In the genomic region with DNA sequence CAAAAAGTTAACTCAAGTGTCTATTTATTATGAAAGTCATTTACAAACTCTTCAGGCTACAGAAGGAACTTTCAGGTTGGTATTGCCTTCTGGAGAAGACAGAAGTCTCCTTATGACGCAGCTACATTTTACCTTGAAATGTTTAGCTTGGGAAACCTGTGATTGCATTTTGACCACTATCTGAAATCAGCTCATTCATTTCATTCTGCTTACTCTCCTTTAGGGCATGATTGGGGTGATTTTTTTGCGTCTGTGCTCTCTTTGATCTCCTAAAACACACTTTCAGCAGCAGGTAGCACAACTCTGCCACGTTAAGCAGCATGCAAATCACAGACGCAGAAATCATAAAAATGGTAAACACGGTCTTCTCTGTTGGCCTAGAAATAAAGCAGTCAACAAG, we compare ENCODE assay signal across 30 cellular contexts. TPM values are rescaled to one million over a fixed set of nuclear protein-coding genes. Genes with fewer than 3 reads are reported as not detected.
"Had no signal": no experiment of that assay in that cellular context is flagged by ENCODE, and none has a peak within 500 bp of the region (broad histone marks: within the 10 kb centered on the region; RNA-seq: fewer than 3 reads in every experiment).

No MANE protein-coding gene starts in this region.

- H3K4me1 Mint-ChIP-seq: nephron had no signal

- ATAC-seq: left colon; naive thymus-derived CD8-positive, alpha-beta T cell; right lobe of liver; stimulated activated memory B cell treated with anti-CD40 and anti-IgM and Interleukin-4, amounts not matched to agents 10 μg/mL and 1 μg/mL and 100 μg/mL, for 72 hours; stimulated activated naive CD8-positive, alpha-beta T cell treated with anti-CD3 and anti-CD28 coated beads, Interleukin-15, amount 100 ng/mL, for 72 hours had no signal

- DNase-seq: hypothalamus; immature natural killer cell; kidney; left colon; left lung; lower lobe of right lung; mammary epithelial cell; mesenchymal stem cell; naive thymus-derived CD8-positive, alpha-beta T cell; ovary; right lobe of liver; stimulated activated CD4-positive, alpha-beta T cell treated with anti-CD3 and anti-CD28 coated beads, Interleukin-1b, Interleukin-23, amount 100 ng/mL, for 48 hours; stimulated activated CD4-positive, alpha-beta T cell treated with anti-CD3 and anti-CD28 coated beads, Interleukin-2, amount 100 ng/mL, for 48 hours; stimulated activated CD4-positive, alpha-beta T cell treated with anti-CD3 and anti-CD28 coated beads, Interleukin-4, amount 100 ng/mL, for 4 hours; stimulated activated CD8-positive, alpha-beta memory T cell treated with anti-CD3 and anti-CD28 coated beads, Interleukin-4, amount 100 ng/mL, for 48 hours; stimulated activated naive CD4-positive, alpha-beta T cell treated with Interleukin-2 at 50 U/mL for 16 hours; stimulated activated naive CD8-positive, alpha-beta T cell treated with anti-CD3 and anti-CD28 coated beads, Interleukin-15, amount 100 ng/mL, for 72 hours; substantia nigra; uterus had no signal

- H3K4me3 Mint-ChIP-seq: immature natural killer cell; naive thymus-derived CD8-positive, alpha-beta T cell; nephron; neural crest cell; stimulated activated memory B cell treated with anti-CD40 and anti-IgM and Interleukin-4, amounts not matched to agents 10 μg/mL and 1 μg/mL and 100 μg/mL, for 72 hours; stimulated activated naive CD8-positive, alpha-beta T cell treated with anti-CD3 and anti-CD28 coated beads, Interleukin-15, amount 100 ng/mL, for 72 hours; type B pancreatic cell had no signal

- H3K27me3 ChIP-seq: ovary, right atrium auricular region, right lobe of liver, tibial nerve, uterus had no signal

- H3K9me3 Mint-ChIP-seq: naive thymus-derived CD8-positive, alpha-beta T cell; neural crest cell; stimulated activated naive CD8-positive, alpha-beta T cell treated with anti-CD3 and anti-CD28 coated beads, Interleukin-15, amount 100 ng/mL, for 72 hours; type B pancreatic cell had no signal

- H3K4me3 ChIP-seq: left lung, lower lobe of right lung, ovary, right atrium auricular region, right lobe of liver, smooth muscle cell, tibial nerve, uterus had no signal

- H3K27me3 Mint-ChIP-seq: stimulated activated naive CD8-positive, alpha-beta T cell treated with anti-CD3 and anti-CD28 coated beads, Interleukin-15, amount 100 ng/mL, for 72 hours had no signal

- H3K27ac Mint-ChIP-seq: immature natural killer cell; nephron; stimulated activated memory B cell treated with anti-CD40 and anti-IgM and Interleukin-4, amounts not matched to agents 10 μg/mL and 1 μg/mL and 100 μg/mL, for 72 hours; stimulated activated naive CD8-positive, alpha-beta T cell treated with anti-CD3 and anti-CD28 coated beads, Interleukin-15, amount 100 ng/mL, for 72 hours; type B pancreatic cell had no signal

- H3K36me3 Mint-ChIP-seq: immature natural killer cell; stimulated activated memory B cell treated with anti-CD40 and anti-IgM and Interleukin-4, amounts not matched to agents 10 μg/mL and 1 μg/mL and 100 μg/mL, for 72 hours had no signal

- H3K27ac ChIP-seq: left lung, lower lobe of right lung, ovary, right atrium auricular region, right lobe of liver, tibial nerve, uterus had no signal

RNA-seq across cellular contexts. Expression of gene GJB6, which starts 9.6 kb away (rescaled TPM):
- total RNA-seq: kidney, left colon, lower lobe of right lung, neural crest cell, omental fat pad, ovary, pulmonary artery endothelial cell, renal cortical epithelial cell, right atrium auricular region, right lobe of liver, skeletal muscle tissue, tibial nerve had no signal

RNA-seq across cellular contexts. Expression of gene GJB2, which starts 29.8 kb away (rescaled TPM):
- total RNA-seq: naive thymus-derived CD8-positive, alpha-beta T cell; neural crest cell; pulmonary artery endothelial cell had no signal
